16 cellular contexts compared by ENCODE assay signal in the genomic region with DNA sequence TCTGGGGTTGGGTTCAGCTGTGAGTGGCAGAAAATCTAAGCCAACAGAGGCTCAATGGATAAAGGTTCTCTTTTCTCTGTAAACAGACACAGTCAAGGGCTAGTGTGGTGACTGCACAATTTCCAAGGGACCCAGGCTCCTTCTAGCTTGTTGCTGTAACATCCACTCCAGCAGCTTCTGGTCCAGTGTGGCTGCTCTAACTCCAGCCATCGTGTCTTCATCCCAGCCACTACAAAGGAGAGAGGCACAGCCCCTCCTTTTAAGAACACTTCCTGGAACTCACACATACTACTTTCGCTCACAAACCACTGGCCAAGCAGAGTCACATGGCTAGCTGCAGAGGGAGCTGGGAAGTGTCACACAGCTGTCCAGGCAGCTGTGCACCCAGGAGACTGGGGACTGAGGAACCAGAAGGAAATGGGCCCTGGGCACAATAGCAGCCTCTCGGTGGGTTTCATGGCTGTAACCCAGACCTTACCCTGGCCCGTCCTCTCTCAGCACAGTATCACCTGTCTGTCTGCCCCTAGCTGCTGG.
"Had no signal": no experiment of that assay in that cellular context is flagged by ENCODE, and none has a peak within 500 bp of the region (broad histone marks: within the 10 kb centered on the region; RNA-seq: fewer than 3 reads in every experiment).

No MANE protein-coding gene starts in this region.

- H3K27ac ChIP-seq: parathyroid adenoma, transverse colon, vagina, WERI-Rb-1 had no signal

- H3K36me3 ChIP-seq: transverse colon, vagina, WERI-Rb-1 had no signal

- H3K9me3 ChIP-seq: transverse colon, vagina had no signal

- H2AFZ ChIP-seq: parathyroid adenoma had no signal

- H3K79me2 ChIP-seq: parathyroid adenoma had no signal

- H3K4me3 ChIP-seq: transverse colon, vagina had no signal

- DNase-seq: activated CD4-positive, alpha-beta memory T cell treated with anti-CD3 and anti-CD28 coated beads, Interleukin-2, amount 10 ng/mL, durations not matched to agents 7 days and 5 days; activated CD4-positive, alpha-beta T cell treated with anti-CD3 and anti-CD28 coated beads for 4 hours; activated T-cell treated with anti-CD3 and anti-CD28 coated beads, Interleukin-2, amount 50 U/mL, for 4 hours; amniotic stem cell; effector memory CD4-positive, alpha-beta T cell; stimulated activated CD4-positive, alpha-beta T cell treated with anti-CD3 and anti-CD28 coated beads, Interleukin-15, amount 100 ng/mL, for 24 hours; stimulated activated CD4-positive, alpha-beta T cell treated with anti-CD3 and anti-CD28 coated beads, Interleukin-4, amount 100 ng/mL, for 24 hours; stimulated activated naive CD4-positive, alpha-beta T cell treated with Interleukin-2 at 50 U/mL for 16 hours; transverse colon; WERI-Rb-1 had no signal

- H3K27ac Mint-ChIP-seq: activated CD4-positive, alpha-beta memory T cell treated with anti-CD3 and anti-CD28 coated beads, Interleukin-2, amount 10 ng/mL, durations not matched to agents 7 days and 5 days; activated naive CD8-positive, alpha-beta T cell; T-helper 1 cell treated with Interleukin-12 subunit alpha and Interleukin-12 subunit beta and Interleukin-4 antibody, amounts not matched to agents 30 μg/mL and 1 μg/mL, for 36 hours had no signal

- H3K4me1 ChIP-seq: parathyroid adenoma, transverse colon, vagina had no signal

- H3K27me3 Mint-ChIP-seq: activated CD4-positive, alpha-beta memory T cell treated with anti-CD3 and anti-CD28 coated beads, Interleukin-2, amount 10 ng/mL, durations not matched to agents 7 days and 5 days; activated naive CD8-positive, alpha-beta T cell had no signal

- ATAC-seq: activated T-cell treated with anti-CD3 and anti-CD28 coated beads, Interleukin-2, amount 50 U/mL, for 4 hours had no signal

- H3K27me3 ChIP-seq: transverse colon, vagina had no signal

- H3K9ac ChIP-seq: parathyroid adenoma had no signal

- H3K36me3 Mint-ChIP-seq: activated naive CD8-positive, alpha-beta T cell; brain had no signal

- H3K4me3 Mint-ChIP-seq: activated CD4-positive, alpha-beta memory T cell treated with anti-CD3 and anti-CD28 coated beads, Interleukin-2, amount 10 ng/mL, durations not matched to agents 7 days and 5 days; activated naive CD8-positive, alpha-beta T cell; activated T-cell treated with anti-CD3 and anti-CD28 coated beads, Interleukin-2, amount 50 U/mL, for 4 hours; brain; central memory CD8-positive, alpha-beta T cell; T-helper 1 cell treated with Interleukin-12 subunit alpha and Interleukin-12 subunit beta and Interleukin-4 antibody, amounts not matched to agents 30 μg/mL and 1 μg/mL, for 36 hours had no signal

- H3K9me3 Mint-ChIP-seq: activated CD4-positive, alpha-beta memory T cell treated with anti-CD3 and anti-CD28 coated beads, Interleukin-2, amount 10 ng/mL, durations not matched to agents 7 days and 5 days; activated T-cell treated with anti-CD3 and anti-CD28 coated beads, Interleukin-2, amount 50 U/mL, for 4 hours; brain; central memory CD8-positive, alpha-beta T cell; T-helper 1 cell treated with Interleukin-12 subunit alpha and Interleukin-12 subunit beta and Interleukin-4 antibody, amounts not matched to agents 30 μg/mL and 1 μg/mL, for 36 hours had no signal

- H3K4me1 Mint-ChIP-seq: activated CD4-positive, alpha-beta memory T cell treated with anti-CD3 and anti-CD28 coated beads, Interleukin-2, amount 10 ng/mL, durations not matched to agents 7 days and 5 days; central memory CD8-positive, alpha-beta T cell had no signal
